9 cellular contexts compared by ENCODE assay signal in genomic region chr14:21165002-21165605, GRCh38. TPM values are rescaled to one million over a fixed set of nuclear protein-coding genes. Genes with fewer than 3 reads are reported as not detected.
DNase-seq lines count a peak whose midpoint lies in the region; ATAC-seq, FAIRE-seq and TF ChIP-seq lines count a peak whose summit lies in the region.
"Not testable (repeated sequence)": the region's sequence is repeated elsewhere in the genome, so short reads cannot be mapped to it uniquely, and the experiment has no call there.
"Had no signal": no experiment of that assay in that cellular context is flagged by ENCODE, and none has a peak within 500 bp of the region (broad histone marks: within the 10 kb centered on the region; RNA-seq: fewer than 3 reads in every experiment).

No MANE protein-coding gene starts in this region.

- not testable (repeated sequence) for H3K36me3 ChIP-seq in OCI-LY3 (replicated peaks; ENCODE audit: low read depth, low read length); bronchial epithelial cell (ENCODE audit: control insufficient read depth, insufficient read depth, low read length)

- peak overlapping the region; percentile 46; the same call in 1 of the 2 replicates for H2AFZ ChIP-seq in OCI-LY3 (ENCODE audit: low read depth, low read length)

- not testable (repeated sequence) for H3K4me1 Mint-ChIP-seq in activated CD4-positive, alpha-beta T cell treated with anti-CD3 and anti-CD28 coated beads, Interleukin-2, amount 10 ng/mL, durations not matched to agents 24 days and 14 days; natural killer cell

- not testable (repeated sequence) for H3K27ac ChIP-seq in OCI-LY3 (ENCODE audit: low read length)

- H3K9me3 Mint-ChIP-seq in activated CD4-positive, alpha-beta T cell treated with anti-CD3 and anti-CD28 coated beads, Interleukin-2, amount 10 ng/mL, durations not matched to agents 24 days and 14 days; natural killer cell: not testable (repeated sequence)

- peak; percentile 8 for FAIRE-seq in GM19239 (lab: Jason Lieb, UNC)
- FAIRE-seq in bronchial epithelial cell (lab: Jason Lieb, UNC) = peak; percentile 62

- not testable (repeated sequence) for H3K4me1 ChIP-seq in OCI-LY3 (ENCODE audit: low read length)

- not testable (repeated sequence) for H3K9me3 ChIP-seq in OCI-LY3 (ENCODE audit: insufficient read depth, low read length)

- H3K79me2 ChIP-seq in OCI-LY3 (ENCODE audit: low read length) = not testable (repeated sequence)

- not testable (repeated sequence) for H3K4me3 ChIP-seq in OCI-LY3 (ENCODE audit: low read length); bronchial epithelial cell (ENCODE audit: low read depth, low read length)

- TF ChIP-seq CTCF in OCI-LY3 (IDR thresholded peaks at IDR 0.05; ENCODE audit: low read depth, low read length); bronchial epithelial cell (IDR thresholded peaks at IDR 0.05; ENCODE audit: insufficient read depth, low read length, severe bottlenecking); natural killer cell (IDR thresholded peaks at IDR 0.05): not testable (repeated sequence)

- not testable (repeated sequence) for H3K27ac Mint-ChIP-seq in activated CD4-positive, alpha-beta T cell treated with anti-CD3 and anti-CD28 coated beads, Interleukin-2, amount 10 ng/mL, durations not matched to agents 24 days and 14 days; natural killer cell

- H4K20me1 ChIP-seq in OCI-LY3 (ENCODE audit: insufficient read depth, low read length) = not testable (repeated sequence)

- H3K27me3 ChIP-seq in OCI-LY3 (ENCODE audit: low read depth, low read length); bronchial epithelial cell (ENCODE audit: control insufficient read depth, insufficient read depth, low read length): not testable (repeated sequence)

- H3K4me2 ChIP-seq in OCI-LY3 (ENCODE audit: low read length) = not testable (repeated sequence)

- not testable (repeated sequence) for H3K36me3 Mint-ChIP-seq in activated CD4-positive, alpha-beta T cell treated with anti-CD3 and anti-CD28 coated beads, Interleukin-2, amount 10 ng/mL, durations not matched to agents 24 days and 14 days (ENCODE audit: low read depth); natural killer cell

- DNase-seq in A172 (ENCODE audit: low spot score) = peak; percentile 1
- not testable (repeated sequence) for DNase-seq in GM19239 (ENCODE audit: insufficient read length, low spot score); bronchial epithelial cell (ENCODE audit: low read depth); natural killer cell
- peak; percentile 50 for DNase-seq in activated CD4-positive, alpha-beta T cell treated with anti-CD3 and anti-CD28 coated beads, Interleukin-2, amount 10 ng/mL, durations not matched to agents 24 days and 14 days
- peak; percentile 25 for DNase-seq in glomerular visceral epithelial cell (ENCODE audit: extremely low spot score)

- intact Hi-C loops in activated CD4-positive, alpha-beta T cell treated with anti-CD3 and anti-CD28 coated beads, Interleukin-2, amount 10 ng/mL, durations not matched to agents 24 days and 14 days (cut with micrococcal nuclease); natural killer cell (cut with micrococcal nuclease): not testable (repeated sequence)

- H3K27me3 Mint-ChIP-seq in activated CD4-positive, alpha-beta T cell treated with anti-CD3 and anti-CD28 coated beads, Interleukin-2, amount 10 ng/mL, durations not matched to agents 24 days and 14 days = peaks cover 26% of the 10 kb centered on the region
- peaks cover 25 to 51% of the 10 kb centered on the region in 2 donors for H3K27me3 Mint-ChIP-seq in natural killer cell (ENCODE audit: low read depth in 2 of 2)

- not testable (repeated sequence) for H3K9ac ChIP-seq in OCI-LY3 (ENCODE audit: low read length)

- ATAC-seq in natural killer cell = peak in 2 of 3 donors; percentile 54 to 62

- not testable (repeated sequence) for H3K4me3 Mint-ChIP-seq in activated CD4-positive, alpha-beta T cell treated with anti-CD3 and anti-CD28 coated beads, Interleukin-2, amount 10 ng/mL, durations not matched to agents 24 days and 14 days; natural killer cell

RNA-seq across cellular contexts. Expression of gene OR5AU1, which starts 9.2 kb away (rescaled TPM):
- not detected in 2 replicates for total RNA-seq in A172 (2014; rRNA removed; shearing (Covaris generic))
- total RNA-seq in activated CD4-positive, alpha-beta T cell treated with anti-CD3 and anti-CD28 coated beads, Interleukin-2, amount 10 ng/mL, durations not matched to agents 24 days and 14 days = not detected in 2 replicates
- not detected in 2 replicates for total RNA-seq in bronchial epithelial cell
- total RNA-seq in natural killer cell = not detected
- total RNA-seq: CD4-positive, CD25-positive, alpha-beta regulatory T cell; HFFc6 had no signal
